In genomic region chr6:43737272-43738081, GRCh38 we compare ENCODE assay signal across 11 cellular contexts. TPM values are rescaled to one million over a fixed set of nuclear protein-coding genes. Genes with fewer than 3 reads are reported as not detected.
DNase-seq lines count a peak whose midpoint lies in the region; ATAC-seq and TF ChIP-seq lines count a peak whose summit lies in the region.
"Had no signal": no experiment of that assay in that cellular context is flagged by ENCODE, and none has a peak within 500 bp of the region (broad histone marks: within the 10 kb centered on the region; RNA-seq: fewer than 3 reads in every experiment).

No MANE protein-coding gene starts in this region.

- H3K27me3 ChIP-seq in RWPE2 (ENCODE audit: insufficient read depth, poor library complexity, severe bottlenecking) = no peaks in the 10 kb centered on the region

- no peaks in the 10 kb centered on the region for H3K4me1 Mint-ChIP-seq in osteocyte (ENCODE audit: unreplicated experiment)
- peaks cover 10% of the 10 kb centered on the region for H3K4me1 Mint-ChIP-seq in activated T-helper 2 cell treated with anti-CD3 and anti-CD28 coated beads, Interferon-gamma antibody, Interleukin-2, Interleukin-4, amounts not matched to agents 10 μg/mL and 5 μg/mL and 100 μg/mL, durations not matched to agents 14 hours and 24 hours and 36 hours (ENCODE audit: low read depth)

- peaks cover 5% of the 10 kb centered on the region for H3K27me3 Mint-ChIP-seq in osteocyte (ENCODE audit: unreplicated experiment)
- no peaks in the 10 kb centered on the region for H3K27me3 Mint-ChIP-seq in activated T-helper 2 cell treated with anti-CD3 and anti-CD28 coated beads, Interferon-gamma antibody, Interleukin-2, Interleukin-4, amounts not matched to agents 10 μg/mL and 5 μg/mL and 100 μg/mL, durations not matched to agents 14 hours and 24 hours and 36 hours (ENCODE audit: low read depth)

- ATAC-seq in RWPE2 (ENCODE audit: low read depth) (peak; percentile 42), Right ventricle myocardium inferior (peak; percentile 77)

- H3K9me3 Mint-ChIP-seq in osteocyte (ENCODE audit: unreplicated experiment) = no peaks in the 10 kb centered on the region
- H3K9me3 Mint-ChIP-seq in activated T-helper 2 cell treated with anti-CD3 and anti-CD28 coated beads, Interferon-gamma antibody, Interleukin-2, Interleukin-4, amounts not matched to agents 10 μg/mL and 5 μg/mL and 100 μg/mL, durations not matched to agents 14 hours and 24 hours and 36 hours = peaks cover 3% of the 10 kb centered on the region

- DNase-seq in ELF-1 (ENCODE audit: low read depth, low spot score) (peak; percentile 79), RWPE2 (ENCODE audit: low spot score) (peak; percentile 38), Right ventricle myocardium inferior (ENCODE audit: missing footprints) (peak; percentile 79), osteocyte (ENCODE audit: extremely low spot score, unreplicated experiment) (peak; percentile 74), middle frontal gyrus (ENCODE audit: extremely low spot score, low spot score) (no peak), medulla oblongata (ENCODE audit: extremely low spot score) (no peak), SHP77 (lab: John Stamatoyannopoulos, UW) (no peak)
- no peak for DNase-seq in activated T-helper 2 cell treated with anti-CD3 and anti-CD28 coated beads, Interferon-gamma antibody, Interleukin-2, Interleukin-4, amounts not matched to agents 10 μg/mL and 5 μg/mL and 100 μg/mL, durations not matched to agents 14 hours and 24 hours and 36 hours (ENCODE audit: low spot score)
- DNase-seq: GOT3, hypothalamus, NCI-H187 had no signal

- H3K4me1 ChIP-seq in RWPE2 (ENCODE audit: insufficient read depth, poor library complexity, severe bottlenecking) = peaks cover 39% of the 10 kb centered on the region

- intact Hi-C loops in Right ventricle myocardium inferior (cut with DNase I) = no loop called here
- intact Hi-C loops in activated T-helper 2 cell treated with anti-CD3 and anti-CD28 coated beads, Interferon-gamma antibody, Interleukin-2, Interleukin-4, amounts not matched to agents 10 μg/mL and 5 μg/mL and 100 μg/mL, durations not matched to agents 14 hours and 24 hours and 36 hours (cut with micrococcal nuclease) = no loop called here

- no peak overlapping the region for H3K4me3 ChIP-seq in RWPE2 (ENCODE audit: severe bottlenecking)

- no peak overlapping the region for H3K4me3 Mint-ChIP-seq in osteocyte (ENCODE audit: unreplicated experiment)
- no peak overlapping the region for H3K4me3 Mint-ChIP-seq in activated T-helper 2 cell treated with anti-CD3 and anti-CD28 coated beads, Interferon-gamma antibody, Interleukin-2, Interleukin-4, amounts not matched to agents 10 μg/mL and 5 μg/mL and 100 μg/mL, durations not matched to agents 14 hours and 24 hours and 36 hours (ENCODE audit: low read depth)

- H3K36me3 ChIP-seq in RWPE2 (ENCODE audit: low read depth) = no peaks in the 10 kb centered on the region

- no peaks in the 10 kb centered on the region for H3K36me3 Mint-ChIP-seq in osteocyte (ENCODE audit: unreplicated experiment)
- H3K36me3 Mint-ChIP-seq in activated T-helper 2 cell treated with anti-CD3 and anti-CD28 coated beads, Interferon-gamma antibody, Interleukin-2, Interleukin-4, amounts not matched to agents 10 μg/mL and 5 μg/mL and 100 μg/mL, durations not matched to agents 14 hours and 24 hours and 36 hours (ENCODE audit: low read depth) = no peaks in the 10 kb centered on the region

- TF ChIP-seq CTCF in RWPE2 (IDR thresholded peaks at IDR 0.05; ENCODE audit: poor library complexity, severe bottlenecking) = no peak
- no peak for TF ChIP-seq CTCF in osteocyte (IDR thresholded peaks at IDR 0.05)

- H3K27ac Mint-ChIP-seq in osteocyte (ENCODE audit: unreplicated experiment) = no peak overlapping the region
- H3K27ac Mint-ChIP-seq in activated T-helper 2 cell treated with anti-CD3 and anti-CD28 coated beads, Interferon-gamma antibody, Interleukin-2, Interleukin-4, amounts not matched to agents 10 μg/mL and 5 μg/mL and 100 μg/mL, durations not matched to agents 14 hours and 24 hours and 36 hours = no peak overlapping the region

- H3K27ac ChIP-seq in RWPE2 (ENCODE audit: poor library complexity, severe bottlenecking) = peak overlapping the region; percentile 80

- peaks cover 5% of the 10 kb centered on the region for H3K9me3 ChIP-seq in RWPE2 (ENCODE audit: severe bottlenecking)

RNA-seq across cellular contexts. Expression of gene VEGFA, which starts 32.5 kb away (rescaled TPM):
- total RNA-seq in Right ventricle myocardium inferior (242 TPM), osteocyte (59.5 and 69.7 TPM in 2 replicates)
- 50.7 and 55.2 TPM in 2 replicates for total RNA-seq in activated T-helper 2 cell treated with anti-CD3 and anti-CD28 coated beads, Interferon-gamma antibody, Interleukin-2, Interleukin-4, amounts not matched to agents 10 μg/mL and 5 μg/mL and 100 μg/mL, durations not matched to agents 14 hours and 24 hours and 36 hours

RNA-seq across cellular contexts. Expression of gene MRPS18A, which starts 49.9 kb away (rescaled TPM):
- total RNA-seq in Right ventricle myocardium inferior = 43.1 TPM
- total RNA-seq in osteocyte = 35.3 and 37.3 TPM in 2 replicates
- total RNA-seq in activated T-helper 2 cell treated with anti-CD3 and anti-CD28 coated beads, Interferon-gamma antibody, Interleukin-2, Interleukin-4, amounts not matched to agents 10 μg/mL and 5 μg/mL and 100 μg/mL, durations not matched to agents 14 hours and 24 hours and 36 hours = 44.8 and 45.1 TPM in 2 replicates

Comparison
In these comparisons a context has a peak if more than half of its experiments do, and no peak if none do; other contexts are left out.
1. DNase-seq: peak in ELF-1 (single experiment), RWPE2 (single experiment), Right ventricle myocardium inferior (single experiment) and osteocyte (single experiment); none in activated T-helper 2 cell treated with anti-CD3 and anti-CD28 coated beads, Interferon-gamma antibody, Interleukin-2, Interleukin-4, amounts not matched to agents 10 μg/mL and 5 μg/mL and 100 μg/mL, durations not matched to agents 14 hours and 24 hours and 36 hours (single experiment), middle frontal gyrus (single experiment), medulla oblongata (single experiment) and SHP77 (0 of 2).